ENCODE assay signal across 10 cellular contexts in the genomic region with DNA sequence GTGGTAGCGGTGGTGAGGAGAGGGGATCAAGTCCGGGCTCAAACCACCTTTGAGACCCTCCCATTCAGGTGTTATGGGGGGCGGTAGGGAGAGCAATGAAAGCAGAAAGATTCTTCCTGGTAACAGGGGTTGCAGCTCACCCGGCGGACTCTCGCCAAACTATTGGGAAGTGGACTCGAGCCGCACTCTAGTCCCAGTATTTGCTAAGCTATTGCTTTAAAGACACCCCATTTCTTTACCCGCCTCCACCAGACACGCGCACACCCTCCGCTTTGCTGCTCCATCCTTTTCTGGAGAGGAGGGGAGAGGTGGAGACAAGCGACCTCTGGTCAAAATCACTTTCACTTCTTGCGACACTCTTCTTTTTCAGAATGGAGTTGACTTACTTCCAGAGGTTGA. TPM values are rescaled to one million over a fixed set of nuclear protein-coding genes. Genes with fewer than 3 reads are reported as not detected.
DNase-seq lines count a peak whose midpoint lies in the region; ATAC-seq and TF ChIP-seq lines count a peak whose summit lies in the region.
"Had no signal": no experiment of that assay in that cellular context is flagged by ENCODE, and none has a peak within 500 bp of the region (broad histone marks: within the 10 kb centered on the region; RNA-seq: fewer than 3 reads in every experiment).

No MANE protein-coding gene starts in this region.

- H3K27me3 Mint-ChIP-seq in mesothelial cell of epicardium (ENCODE audit: low read depth), result peaks cover 6% of the 10 kb centered on the region

- no peak overlapping the region for H3K27ac Mint-ChIP-seq in mesothelial cell of epicardium

- peaks cover 20% of the 10 kb centered on the region for H3K4me1 Mint-ChIP-seq in mesothelial cell of epicardium

- H3K4me3 ChIP-seq in ACC112 (ENCODE audit: low read depth, low read length) (peak overlapping the region; percentile 78), dorsolateral prefrontal cortex (peak overlapping the region; percentile 41 to 81 (median 65))

- H2AFZ ChIP-seq in ACC112 (ENCODE audit: low read length, unreplicated experiment), result peak overlapping the region; percentile 57

- peak overlapping the region; percentile 62 for H3K4me3 Mint-ChIP-seq in mesothelial cell of epicardium

- ATAC-seq in HG02885 (IDR thresholded peaks at IDR 0.05; ENCODE audit: poor library complexity, unreplicated experiment), result peak; percentile 36

- intact Hi-C loops in dorsolateral prefrontal cortex (cut with DNase I), result loop anchor here in 1 of 2 donors (5.0 kb wide), 1 partner anchor 42 kb away; no protein-coding TSS in a partner anchor

- H3K9me3 Mint-ChIP-seq in mesothelial cell of epicardium, result no peaks in the 10 kb centered on the region

- H3K27ac ChIP-seq in ACC112 (ENCODE audit: low read depth, low read length) (no peak overlapping the region), dorsolateral prefrontal cortex (peak overlapping the region in 46 of 59 donors; percentile 34 to 90 (median 80))

- H3K36me3 Mint-ChIP-seq in mesothelial cell of epicardium, result no peaks in the 10 kb centered on the region

- TF ChIP-seq CTCF in dorsolateral prefrontal cortex (IDR thresholded peaks at IDR 0.05 in 54 of 56, conservative IDR thresholded peaks at IDR 0.05 in 2 of 56; ENCODE audit: low read depth in 1 of 56, partially characterized antibody in 56 of 56), result no peak
- no peak for TF ChIP-seq CTCF in mesothelial cell of epicardium (IDR thresholded peaks at IDR 0.05; ENCODE audit: unreplicated experiment)

- H3K79me2 ChIP-seq in ACC112 (ENCODE audit: control insufficient read depth, insufficient read depth, low read length, unreplicated experiment), result no peaks in the 10 kb centered on the region

- no peaks in the 10 kb centered on the region for H3K36me3 ChIP-seq in ACC112 (ENCODE audit: insufficient read depth, low read length)

- DNase-seq in dorsolateral prefrontal cortex (peak in 3 of 10 donors; percentile 32 to 54 (median 35)), mesothelial cell of epicardium (ENCODE audit: low spot score in 2 of 2, unreplicated experiment in 2 of 2) (no peak), GOT3 (lab: John Stamatoyannopoulos, UW) (no peak), RPMI8226 (no peak), DMS79 (lab: John Stamatoyannopoulos, UW) (no peak), NOMO-1 (lab: John Stamatoyannopoulos, UW; ENCODE audit: unreplicated experiment in 2 of 2) (no peak)
- DNase-seq: left cardiac atrium, NCI-H2107 had no signal

- H3K27me3 ChIP-seq in ACC112 (ENCODE audit: insufficient read depth, low read length) (peaks cover 80% of the 10 kb centered on the region), dorsolateral prefrontal cortex (peaks cover 0 to 33% (median 0%) of the 10 kb centered on the region in 45 donors)

- H3K4me1 ChIP-seq in ACC112 (ENCODE audit: control insufficient read depth, insufficient read depth, low read length, unreplicated experiment), result peaks cover 8% of the 10 kb centered on the region

RNA-seq across cellular contexts. Expression of a gene that starts 0.6 kb away (rescaled TPM):
- 10 to 100 TPM; 13.6 to 98.5 (median 60.7) TPM for total RNA-seq in dorsolateral prefrontal cortex
- not detected in 3 replicates for total RNA-seq in mesothelial cell of epicardium

RNA-seq across cellular contexts. Expression of a gene that starts 37.4 kb away (rescaled TPM):
- total RNA-seq in dorsolateral prefrontal cortex (100 to 1,000 TPM in 50 of 120 experiments, 10 to 100 TPM in 70; 34.7 to 138 (median 95.9) TPM), mesothelial cell of epicardium (not detected in 3 replicates)

Comparison
In these comparisons a context has a peak if more than half of its experiments do, and no peak if none do; other contexts are left out.
1. RNA of a gene that starts 0.6 kb away (total RNA-seq): 13.6 to 98.5 TPM in dorsolateral prefrontal cortex; not detected in mesothelial cell of epicardium; every median in the first group is over 10 times any median in the second.
2. RNA of a gene that starts 37.4 kb away (total RNA-seq): 34.7 to 138 TPM in dorsolateral prefrontal cortex; not detected in mesothelial cell of epicardium; every median in the first group is over 10 times any median in the second.